Comparison of ENCODE assay signal across 8 cellular contexts in the genomic region with DNA sequence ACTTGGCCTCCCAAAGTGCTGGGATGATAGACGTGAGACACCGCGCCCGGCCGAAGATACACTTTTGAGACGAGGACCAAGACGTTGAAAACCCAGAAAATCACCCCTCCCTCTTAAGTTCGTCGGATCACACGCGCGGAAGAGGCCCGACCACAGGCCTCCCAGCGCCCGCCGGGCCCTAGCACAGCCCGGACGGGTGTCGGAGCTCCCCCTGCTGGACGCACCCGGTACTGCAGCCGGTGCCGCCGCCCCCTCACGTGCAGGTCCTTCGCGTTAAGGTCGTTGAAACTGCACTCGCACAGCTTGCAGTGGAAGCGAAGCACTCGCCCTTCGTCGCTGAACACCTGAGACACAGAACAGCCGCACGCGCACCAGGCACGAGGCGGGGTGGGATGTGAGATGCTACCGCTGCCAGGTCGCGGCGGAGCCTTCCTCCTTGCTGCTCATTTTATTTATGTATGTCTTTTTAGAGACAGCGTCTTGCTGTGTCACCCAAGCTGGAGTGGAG. TPM values are rescaled to one million over a fixed set of nuclear protein-coding genes. Genes with fewer than 3 reads are reported as not detected.
A peak's percentile ranks its signal among the peaks of the same experiment; 100 is the strongest.
DNase-seq lines count a peak whose midpoint lies in the region; ATAC-seq and TF ChIP-seq lines count a peak whose summit lies in the region.

No MANE protein-coding gene starts in this region.

- TF ChIP-seq CTCF in AG09309 (IDR thresholded peaks at IDR 0.05; ENCODE audit: control insufficient read depth, insufficient read depth, low read depth, low read length, missing control alignments) (peak; percentile 94), psoas muscle (IDR thresholded peaks at IDR 0.05) (peak; percentile 98)

- no peaks in the 10 kb centered on the region for H3K9me3 ChIP-seq in psoas muscle

- ATAC-seq in psoas muscle (peak; percentile 65 to 88 (median 79)), HG02588 (IDR thresholded peaks at IDR 0.05; ENCODE audit: unreplicated experiment) (no peak)

- H3K36me3 ChIP-seq in H7 (replicated peaks; ENCODE audit: control insufficient read depth, insufficient read depth, low read length) (no peaks in the 10 kb centered on the region), psoas muscle (ENCODE audit: insufficient read depth in 1 of 2, low read depth in 1 of 2) (no peaks in the 10 kb centered on the region)

- intact Hi-C loops in psoas muscle (cut with DNase I): loop anchor here in 1 of 2 donors (2.0 to 5.0 kb wide), 2 partner anchors 155 to 165 kb away; partner anchors contain the start of gene EEF2

- no peak overlapping the region for H3K27ac ChIP-seq in psoas muscle

- no peak overlapping the region for H3K4me3 ChIP-seq in AG09309 (ENCODE audit: control insufficient read depth, low read depth, low read length)
- no peak overlapping the region for H3K4me3 ChIP-seq in H7 (ENCODE audit: insufficient read depth, low read depth, low read length)
- no peak overlapping the region for H3K4me3 ChIP-seq in psoas muscle

- H3K27me3 ChIP-seq in H7 (ENCODE audit: control insufficient read depth, insufficient read depth, low read length) (no peaks in the 10 kb centered on the region; the same call in 1 of the 2 replicates), psoas muscle (ENCODE audit: insufficient read depth in 3 of 3, low read length in 2 of 3) (peaks cover 0 to 38% (median 12%) of the 10 kb centered on the region in 3 donors)

- no peaks in the 10 kb centered on the region for H3K4me1 ChIP-seq in psoas muscle

- WGBS in psoas muscle, 3 donors: 16 to 17% (median 17%) methylated on average over 42 to 43 of the region's 43 CpGs

- no peak for DNase-seq in AG09309 (ENCODE audit: low read depth)
- DNase-seq in H7: peak; percentile 98
- peak; percentile 59 for DNase-seq in RPMI8226
- peak; percentile 95 for DNase-seq in activated effector memory CD4-positive, alpha-beta T cell treated with anti-CD3 and anti-CD28 coated beads, Interleukin-2, amount 50 U/mL, for 16 hours
- DNase-seq in germinal center (ENCODE audit: low spot score): peak; percentile 87
- DNase-seq in psoas muscle: peak; percentile 56 to 73
- DNase-seq in pons (ENCODE audit: low spot score): no peak

RNA-seq across cellular contexts. Expression of gene MATK, which starts 35.7 kb away (rescaled TPM):
- 19.1 and 22.8 TPM in 2 replicates for total RNA-seq in H7 (2014; rRNA removed; shearing (Covaris generic))
- under 1 TPM; 0.32 to 0.68 (median 0.51) TPM for total RNA-seq in psoas muscle
- polyA plus RNA-seq in psoas muscle: under 1 TPM; 0.16 to 0.24 (median 0.17) TPM

RNA-seq across cellular contexts. Expression of gene ZFR2, which starts 46.9 kb away (rescaled TPM):
- 21.5 and 36.1 TPM in 2 replicates for total RNA-seq in H7 (2014; rRNA removed; shearing (Covaris generic))
- not detected for total RNA-seq in psoas muscle
- not detected for polyA plus RNA-seq in psoas muscle

RNA-seq across cellular contexts. Expression of gene RAX2, which starts 49.9 kb away (rescaled TPM):
- total RNA-seq in H7 (2014; rRNA removed; shearing (Covaris generic)): not detected in 2 replicates
- total RNA-seq in psoas muscle: not detected
- not detected for polyA plus RNA-seq in psoas muscle

RNA-seq across cellular contexts. Expression of gene ATCAY, which starts 58.6 kb away (rescaled TPM):
- 10.2 and 17.9 TPM in 2 replicates for total RNA-seq in H7 (2014; rRNA removed; shearing (Covaris generic))
- not detected for total RNA-seq in psoas muscle
- polyA plus RNA-seq in psoas muscle: under 1 TPM in 1 of 3 donors, not detected in 2; 0.04 TPM

RNA-seq across cellular contexts. Expression of gene MRPL54, which starts 59.4 kb away (rescaled TPM):
- 56.3 and 62.1 TPM in 2 replicates for total RNA-seq in H7 (2014; rRNA removed; shearing (Covaris generic))
- total RNA-seq in psoas muscle: 10 to 100 TPM; 35.2 to 68.8 (median 49.7) TPM
- polyA plus RNA-seq in psoas muscle: 10 to 100 TPM; 40.9 to 81.3 (median 77.7) TPM

Comparison
In these comparisons a context has a peak if more than half of its experiments do, and no peak if none do; other contexts are left out.
1. DNase-seq: peak in H7 (single experiment), RPMI8226 (single experiment), activated effector memory CD4-positive, alpha-beta T cell treated with anti-CD3 and anti-CD28 coated beads, Interleukin-2, amount 50 U/mL, for 16 hours (single experiment), germinal center (single experiment) and psoas muscle (2 of 2); none in AG09309 (single experiment) and pons (single experiment).
2. RNA of gene MATK, which starts 35.7 kb away (total RNA-seq): 19.1 to 22.8 TPM in H7; 0.32 to 0.68 TPM in psoas muscle; every median in the first group is over 10 times any median in the second.
3. RNA of gene ZFR2, which starts 46.9 kb away (total RNA-seq): 21.5 to 36.1 TPM in H7; not detected in psoas muscle; every median in the first group is over 10 times any median in the second.